21 cellular contexts compared by ENCODE assay signal in the genomic region with DNA sequence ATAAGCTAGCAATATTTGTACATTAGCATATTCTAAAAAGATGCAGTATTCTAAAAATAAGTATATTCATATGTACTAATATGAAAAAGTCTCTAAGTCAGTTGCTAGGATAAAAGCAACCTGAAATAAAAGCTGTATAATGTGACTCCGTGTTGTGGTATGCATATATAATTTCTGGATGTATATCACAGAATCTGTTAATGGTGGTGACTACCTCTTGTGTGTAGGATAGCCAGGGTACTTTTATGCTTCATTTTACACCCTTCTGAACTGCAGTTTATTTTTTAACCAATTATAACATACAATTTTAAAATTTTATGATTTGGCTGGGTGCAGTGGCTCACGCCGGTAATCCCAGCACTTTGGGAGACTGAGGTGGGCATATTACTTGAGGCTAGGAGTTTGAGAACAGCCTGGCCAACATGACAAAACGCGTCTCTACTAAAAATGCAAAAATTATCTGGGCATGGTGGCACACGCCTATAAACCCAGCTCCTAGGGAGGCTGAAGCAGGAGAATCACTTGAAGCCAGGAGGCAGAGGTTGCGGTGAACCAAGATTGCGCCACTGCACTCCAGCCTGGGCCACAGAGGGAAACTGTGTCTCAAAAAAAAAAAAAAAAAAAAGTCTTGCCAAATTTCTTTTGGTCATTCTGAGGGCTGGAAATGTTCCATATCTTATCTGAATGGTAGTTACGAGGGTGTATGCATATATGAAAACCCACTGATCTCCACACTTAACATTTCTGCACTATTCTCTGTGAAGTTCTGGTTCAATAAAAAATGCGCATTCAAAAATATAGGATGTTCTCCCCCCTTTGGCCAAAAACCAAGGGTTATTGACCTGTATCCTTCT. TPM values are rescaled to one million over a fixed set of nuclear protein-coding genes. Genes with fewer than 3 reads are reported as not detected.
"Had no signal": no experiment of that assay in that cellular context is flagged by ENCODE, and none has a peak within 500 bp of the region (broad histone marks: within the 10 kb centered on the region; RNA-seq: fewer than 3 reads in every experiment).

No MANE protein-coding gene starts in this region.

- DNase-seq: activated CD4-positive, alpha-beta T cell treated with anti-CD3 and anti-CD28 coated beads for 1 hour; activated gamma-delta T cell treated with Interleukin-2 at 50 U/mL for 16 hours; activated T-cell treated with anti-CD3 and anti-CD28 coated beads, Interleukin-2, amount 50 U/mL, for 1 hour; adrenal gland; central memory CD4-positive, alpha-beta T cell; dermis blood vessel endothelial cell; effector CD8-positive, alpha-beta T cell; glutamatergic neuron; hippocampal formation; left cardiac atrium; midbrain; natural killer cell; psoas muscle; right cardiac atrium; stimulated activated CD4-positive, alpha-beta T cell treated with anti-CD3 and anti-CD28 coated beads, Interleukin-4, amount 100 ng/mL, for 24 hours; uterus had no signal

- H3K9me3 ChIP-seq: adrenal gland, psoas muscle, transverse colon, uterus had no signal

- H3K4me3 ChIP-seq: adrenal gland, psoas muscle, uterus had no signal

- ATAC-seq: activated naive CD4-positive, alpha-beta T cell treated with anti-CD3 and anti-CD28 coated beads, Interleukin-2, amount 50 U/mL, for 72 hours; left cardiac atrium; natural killer cell; psoas muscle had no signal

- H3K4me1 ChIP-seq: adrenal gland, uterus had no signal

- H3K27me3 ChIP-seq: adrenal gland, transverse colon, uterus had no signal

- H3K36me3 ChIP-seq: adrenal gland, transverse colon, uterus had no signal

- H3K27ac ChIP-seq: adrenal gland, psoas muscle, uterus had no signal

RNA-seq across cellular contexts. Expression of a gene that starts 13.7 kb away (rescaled TPM):
- total RNA-seq: dermis blood vessel endothelial cell, frontal cortex, liver, temporal lobe had no signal
- polyA plus RNA-seq: liver had no signal
